In genomic region chrX:9557508-9557907, GRCh38 we compare ENCODE assay signal across 29 cellular contexts.
A peak's percentile ranks its signal among the peaks of the same experiment; 100 is the strongest.
DNase-seq lines count a peak whose midpoint lies in the region; ATAC-seq, FAIRE-seq and TF ChIP-seq lines count a peak whose summit lies in the region.
"Had no signal": no experiment of that assay in that cellular context is flagged by ENCODE, and none has a peak within 500 bp of the region (broad histone marks: within the 10 kb centered on the region; RNA-seq: fewer than 3 reads in every experiment).

No MANE protein-coding gene starts in this region.

- intact Hi-C loops in kidney (cut with DNase I) = no loop called here
- intact Hi-C loops in right lobe of liver (cut with DNase I) = no loop called here

- H3K4me1 ChIP-seq in kidney (ENCODE audit: control insufficient read depth in 1 of 2, insufficient read depth in 1 of 2, low read depth in 1 of 2, low read length in 2 of 2) = peaks cover 0 to 7% of the 10 kb centered on the region in 2 donors
- peaks cover 0 to 18% (median 0%) of the 10 kb centered on the region in 4 donors for H3K4me1 ChIP-seq in right lobe of liver
- H3K4me1 ChIP-seq: BE2C had no signal

- peak; percentile 37 for FAIRE-seq in kidney (lab: Jason Lieb, UNC)
- FAIRE-seq: GM12878, H1 had no signal

- TF ChIP-seq POLR2A in right lobe of liver (IDR thresholded peaks at IDR 0.05) = no peak

- no peak overlapping the region for H3K4me3 Mint-ChIP-seq in stimulated activated naive CD8-positive, alpha-beta T cell treated with anti-CD3 and anti-CD28 coated beads, Interleukin-15, Interleukin-2, amounts not matched to agents 100 ng/mL and 50 ng/mL, for 24 hours
- H3K4me3 Mint-ChIP-seq in stimulated activated naive CD8-positive, alpha-beta T cell treated with anti-CD3 and anti-CD28 coated beads, Interleukin-15, amount 100 ng/mL, for 72 hours = no peak overlapping the region
- no peak overlapping the region for H3K4me3 Mint-ChIP-seq in endothelial cell (ENCODE audit: unreplicated experiment)

- WGBS in right lobe of liver (ENCODE audit: insufficient coverage, low coverage, low lambda C conversion rate, missing lambda C conversion rate) = 20% methylated on average over 5 of the region's 5 CpGs

- H3K27ac ChIP-seq in kidney (ENCODE audit: low read depth in 2 of 2, low read length in 2 of 2) (peak overlapping the region; percentile 41 to 65), right lobe of liver (peak overlapping the region in 1 of 3 donors; percentile 55)

- H3K9me3 Mint-ChIP-seq in stimulated activated naive CD8-positive, alpha-beta T cell treated with anti-CD3 and anti-CD28 coated beads, Interleukin-15, Interleukin-2, amounts not matched to agents 100 ng/mL and 50 ng/mL, for 24 hours = no peaks in the 10 kb centered on the region
- H3K9me3 Mint-ChIP-seq in stimulated activated naive CD8-positive, alpha-beta T cell treated with anti-CD3 and anti-CD28 coated beads, Interleukin-15, amount 100 ng/mL, for 72 hours = no peaks in the 10 kb centered on the region
- H3K9me3 Mint-ChIP-seq in endothelial cell (ENCODE audit: unreplicated experiment) = no peaks in the 10 kb centered on the region

- peak overlapping the region; percentile 72 for H3K27ac Mint-ChIP-seq in stimulated activated naive CD8-positive, alpha-beta T cell treated with anti-CD3 and anti-CD28 coated beads, Interleukin-15, Interleukin-2, amounts not matched to agents 100 ng/mL and 50 ng/mL, for 24 hours
- no peak overlapping the region for H3K27ac Mint-ChIP-seq in stimulated activated naive CD8-positive, alpha-beta T cell treated with anti-CD3 and anti-CD28 coated beads, Interleukin-15, amount 100 ng/mL, for 72 hours
- H3K27ac Mint-ChIP-seq in endothelial cell (ENCODE audit: unreplicated experiment) = no peak overlapping the region

- no peak overlapping the region for H3K9ac ChIP-seq in kidney (ENCODE audit: low read length in 2 of 2)

- H3K4me3 ChIP-seq in kidney (ENCODE audit: low read length in 2 of 2) = no peak overlapping the region
- H3K4me3 ChIP-seq in right lobe of liver = peak overlapping the region in 2 of 3 donors; percentile 17 to 37
- H3K4me3 ChIP-seq: GM12878 had no signal

- TF ChIP-seq CTCF in kidney (IDR thresholded peaks at IDR 0.05; ENCODE audit: borderline replicate concordance, extremely low read depth, insufficient read depth) (no peak), right lobe of liver (IDR thresholded peaks at IDR 0.05) (no peak), endothelial cell (IDR thresholded peaks at IDR 0.05; ENCODE audit: unreplicated experiment) (no peak)

- peaks cover 32% of the 10 kb centered on the region for H3K4me1 Mint-ChIP-seq in stimulated activated naive CD8-positive, alpha-beta T cell treated with anti-CD3 and anti-CD28 coated beads, Interleukin-15, Interleukin-2, amounts not matched to agents 100 ng/mL and 50 ng/mL, for 24 hours (ENCODE audit: low read depth)
- H3K4me1 Mint-ChIP-seq in stimulated activated naive CD8-positive, alpha-beta T cell treated with anti-CD3 and anti-CD28 coated beads, Interleukin-15, amount 100 ng/mL, for 72 hours = peaks cover 38% of the 10 kb centered on the region
- H3K4me1 Mint-ChIP-seq in endothelial cell (ENCODE audit: unreplicated experiment) = no peaks in the 10 kb centered on the region

- peaks cover 6% of the 10 kb centered on the region for H3K36me3 Mint-ChIP-seq in stimulated activated naive CD8-positive, alpha-beta T cell treated with anti-CD3 and anti-CD28 coated beads, Interleukin-15, Interleukin-2, amounts not matched to agents 100 ng/mL and 50 ng/mL, for 24 hours (ENCODE audit: low read depth)
- H3K36me3 Mint-ChIP-seq in endothelial cell (ENCODE audit: low read depth, unreplicated experiment) = no peaks in the 10 kb centered on the region

- ATAC-seq in stimulated activated naive CD8-positive, alpha-beta T cell treated with anti-CD3 and anti-CD28 coated beads, Interleukin-15, amount 100 ng/mL, for 72 hours = no peak
- ATAC-seq in right lobe of liver (peak; percentile 88 to 96 (median 91)), HG02759 (IDR thresholded peaks at IDR 0.05; ENCODE audit: unreplicated experiment) (no peak)
- ATAC-seq: GM12878 had no signal

- H3K9me3 ChIP-seq in kidney (ENCODE audit: control insufficient read depth in 1 of 2, low read length in 2 of 2) (no peaks in the 10 kb centered on the region), right lobe of liver (no peaks in the 10 kb centered on the region)
- H3K9me3 ChIP-seq: BE2C had no signal

- H3K36me3 ChIP-seq in kidney (ENCODE audit: control insufficient read depth in 1 of 2, insufficient read depth in 2 of 2, low read length in 2 of 2) = no peaks in the 10 kb centered on the region
- no peaks in the 10 kb centered on the region for H3K36me3 ChIP-seq in right lobe of liver
- H3K36me3 ChIP-seq: BE2C had no signal

- H3K27me3 Mint-ChIP-seq in stimulated activated naive CD8-positive, alpha-beta T cell treated with anti-CD3 and anti-CD28 coated beads, Interleukin-15, Interleukin-2, amounts not matched to agents 100 ng/mL and 50 ng/mL, for 24 hours = no peaks in the 10 kb centered on the region
- H3K27me3 Mint-ChIP-seq in stimulated activated naive CD8-positive, alpha-beta T cell treated with anti-CD3 and anti-CD28 coated beads, Interleukin-15, amount 100 ng/mL, for 72 hours = no peaks in the 10 kb centered on the region
- H3K27me3 Mint-ChIP-seq in endothelial cell (ENCODE audit: unreplicated experiment) = peaks cover 1% of the 10 kb centered on the region

- DNase-seq in stimulated activated naive CD8-positive, alpha-beta T cell treated with anti-CD3 and anti-CD28 coated beads, Interleukin-15, amount 100 ng/mL, for 72 hours = no peak
- DNase-seq in kidney (no peak), right lobe of liver (peak in 1 of 3 donors; percentile 56), endothelial cell (ENCODE audit: low spot score) (no peak), SHP77 (lab: John Stamatoyannopoulos, UW) (no peak), DMS53 (lab: John Stamatoyannopoulos, UW) (no peak)
- DNase-seq: 8988T, ACHN, BE2C, COR-L47, DMS79, EL, GDM1, HCEC 1CT, Karpas-422, NCI-H1092, NCI-H1417 treated with DMSO at 0.1 percent for 48 hours, NCI-H187, NCI-H2081 treated with DMSO at 0.1 percent for 48 hours, NCI-H2171 treated with DMSO at 0.1 percent for 48 hours, NCI-H345, NCI-H510A treated with DMSO at 0.1 percent for 48 hours, NCI-H774, Right ventricle myocardium superior, RPMI8226 had no signal

- H3K27me3 ChIP-seq in right lobe of liver = no peaks in the 10 kb centered on the region
- H3K27me3 ChIP-seq: BE2C had no signal

Comparison
In these comparisons a context has a peak if more than half of its experiments do, and no peak if none do; other contexts are left out.
1. ATAC-seq: peak in right lobe of liver (4 of 4); none in stimulated activated naive CD8-positive, alpha-beta T cell treated with anti-CD3 and anti-CD28 coated beads, Interleukin-15, amount 100 ng/mL, for 72 hours (single experiment) and HG02759 (single experiment).
2. H3K4me3 ChIP-seq: peak in right lobe of liver (2 of 3); none in kidney (0 of 2).